15 cellular contexts compared by ENCODE assay signal in the genomic region with DNA sequence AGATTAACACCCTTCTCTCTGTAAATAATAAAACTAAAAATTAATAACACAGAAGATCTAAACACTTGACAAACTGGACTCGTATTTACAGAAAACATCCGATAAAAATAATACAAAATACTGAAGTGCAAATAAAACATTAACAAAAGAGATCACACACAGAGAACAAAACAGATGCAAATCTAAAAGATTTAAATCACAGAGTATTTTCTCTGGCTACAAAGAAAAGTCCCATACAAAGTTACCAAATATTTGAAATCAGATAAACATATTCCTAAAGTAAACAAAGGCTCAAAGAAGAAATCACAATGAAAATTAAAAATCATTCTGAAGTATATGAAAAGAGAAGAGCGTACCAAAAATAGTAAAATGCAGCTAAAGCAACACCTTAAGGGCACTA.
"Had no signal": no experiment of that assay in that cellular context is flagged by ENCODE, and none has a peak within 500 bp of the region (broad histone marks: within the 10 kb centered on the region; RNA-seq: fewer than 3 reads in every experiment).

No MANE protein-coding gene starts in this region.

- H3K27ac ChIP-seq: cardiac muscle cell, esophagus squamous epithelium, tibial nerve, vagina had no signal

- H3K4me3 Mint-ChIP-seq: activated T-helper 17 cell treated with anti-CD3 and anti-CD28 coated beads, Interleukin-2, amount 50 U/mL, for 72 hours; stimulated activated memory B cell treated with anti-CD40 and anti-IgM and Interleukin-4, amounts not matched to agents 10 μg/mL and 1 μg/mL and 100 μg/mL, for 72 hours; T-cell had no signal

- H3K27ac Mint-ChIP-seq: activated T-helper 17 cell treated with anti-CD3 and anti-CD28 coated beads, Interleukin-2, amount 50 U/mL, for 72 hours; stimulated activated memory B cell treated with anti-CD40 and anti-IgM and Interleukin-4, amounts not matched to agents 10 μg/mL and 1 μg/mL and 100 μg/mL, for 72 hours had no signal

- ATAC-seq: activated T-helper 17 cell treated with anti-CD3 and anti-CD28 coated beads, Interleukin-2, amount 50 U/mL, for 72 hours; stimulated activated memory B cell treated with anti-CD40 and anti-IgM and Interleukin-4, amounts not matched to agents 10 μg/mL and 1 μg/mL and 100 μg/mL, for 72 hours; T-cell had no signal

- H3K9me3 Mint-ChIP-seq: activated T-helper 17 cell treated with anti-CD3 and anti-CD28 coated beads, Interleukin-2, amount 50 U/mL, for 72 hours; stimulated activated memory B cell treated with anti-CD40 and anti-IgM and Interleukin-4, amounts not matched to agents 10 μg/mL and 1 μg/mL and 100 μg/mL, for 72 hours; T-cell had no signal

- DNase-seq: activated CD4-positive, CD25-positive, alpha-beta regulatory T cell treated with anti-CD3 and anti-CD28 coated beads, Interleukin-2, amount 50 U/mL, for 72 hours; activated naive CD4-positive, alpha-beta T cell treated with Interleukin-2 at 50 U/mL for 16 hours; esophagus squamous epithelium; hypothalamus; mesendoderm; posterior cingulate gyrus; retina; stimulated activated CD4-positive, alpha-beta T cell treated with anti-CD3 and anti-CD28 coated beads, Interleukin-2, amount 100 ng/mL, for 48 hours; T-cell; T-helper 9 cell had no signal

- H3K27me3 Mint-ChIP-seq: activated T-helper 17 cell treated with anti-CD3 and anti-CD28 coated beads, Interleukin-2, amount 50 U/mL, for 72 hours; stimulated activated memory B cell treated with anti-CD40 and anti-IgM and Interleukin-4, amounts not matched to agents 10 μg/mL and 1 μg/mL and 100 μg/mL, for 72 hours; T-cell had no signal
